In genomic region chr4:78569291-78569821, GRCh38 we compare ENCODE assay signal across 11 cellular contexts. TPM values are rescaled to one million over a fixed set of nuclear protein-coding genes. Genes with fewer than 3 reads are reported as not detected.
DNase-seq lines count a peak whose midpoint lies in the region; ATAC-seq, FAIRE-seq and TF ChIP-seq lines count a peak whose summit lies in the region.
"Had no signal": no experiment of that assay in that cellular context is flagged by ENCODE, and none has a peak within 500 bp of the region (broad histone marks: within the 10 kb centered on the region; RNA-seq: fewer than 3 reads in every experiment).

No MANE protein-coding gene starts in this region.

- no peak for TF ChIP-seq POLR2A in GM12892 (IDR thresholded peaks at IDR 0.05; ENCODE audit: low read depth, low read length)

- ATAC-seq in pancreas, result peak; percentile 70 to 90 (median 82)
- no peak for ATAC-seq in HG03432 (IDR thresholded peaks at IDR 0.05; ENCODE audit: unreplicated experiment)
- ATAC-seq: K562 had no signal

- DNase-seq in COLO829 (ENCODE audit: low spot score), result peak; percentile 36
- peak; percentile 66 to 88 for DNase-seq in SJSA1 (ENCODE audit: low read depth in 1 of 2, low spot score in 2 of 2)
- peak; percentile 64 to 84 for DNase-seq in foreskin fibroblast
- DNase-seq in pancreas, result peak in 2 of 6 donors; percentile 37 to 42
- no peak for DNase-seq in GM12892 (ENCODE audit: insufficient read length)
- no peak for DNase-seq in T-helper 9 cell
- DNase-seq in activated naive CD4-positive, alpha-beta T cell (lab: John Stamatoyannopoulos, UW), result no peak
- DNase-seq: activated T-cell treated with anti-CD3 and anti-CD28 coated beads for 4 hours had no signal

- no peak overlapping the region for H3K4me3 ChIP-seq in SJSA1
- H3K4me3 ChIP-seq in foreskin fibroblast (ENCODE audit: low read depth in 1 of 2, low read length in 2 of 2), result no peak overlapping the region
- no peak overlapping the region for H3K4me3 ChIP-seq in pancreas
- H3K4me3 ChIP-seq: K562, skin epidermis had no signal

- intact Hi-C loops in pancreas (cut with DNase I), result no loop called here

- H3K4me1 ChIP-seq in SJSA1 (replicated peaks) (peaks cover 56% of the 10 kb centered on the region), pancreas (peaks cover 0 to 17% (median 12%) of the 10 kb centered on the region in 3 donors)

- H3K27ac ChIP-seq in SJSA1, result peak overlapping the region; percentile 96
- peak overlapping the region; percentile 20 to 62 (median 60) for H3K27ac ChIP-seq in pancreas

- H3K27me3 ChIP-seq in SJSA1 (replicated peaks) (no peaks in the 10 kb centered on the region), pancreas (no peaks in the 10 kb centered on the region)

- H3K9me3 ChIP-seq in SJSA1 (replicated peaks), result no peaks in the 10 kb centered on the region
- no peaks in the 10 kb centered on the region for H3K9me3 ChIP-seq in pancreas

- peaks cover 15% of the 10 kb centered on the region for H3K36me3 ChIP-seq in SJSA1
- H3K36me3 ChIP-seq in pancreas, result no peaks in the 10 kb centered on the region

- FAIRE-seq in pancreas (lab: Jason Lieb, UNC) (peak; percentile 64), GM12892 (lab: Jason Lieb, UNC) (no peak)
- FAIRE-seq: K562 had no signal

- TF ChIP-seq CTCF in foreskin fibroblast (IDR thresholded peaks at IDR 0.05; ENCODE audit: low read depth, low read length) (no peak), pancreas (IDR thresholded peaks at IDR 0.05) (no peak)

- 26 to 27% methylated on average over 6 of the region's 6 CpGs for WGBS in pancreas, 2 donors

RNA-seq across cellular contexts. Expression of gene ANXA3, which starts 17.8 kb away (rescaled TPM):
- total RNA-seq in SJSA1 (2014; rRNA removed; shearing (Covaris generic)), result 87.5 and 125 TPM in 2 replicates
- 10 to 100 TPM; 18.7 to 53.3 (median 22.0) TPM for total RNA-seq in pancreas
- 10 to 100 TPM; 52.2 to 64.8 TPM for polyA plus RNA-seq in pancreas
- polyA plus RNA-seq in GM12892 (2012; ENCODE audit: missing spikeins), result 0.30 TPM

Comparison
In these comparisons a context has a peak if more than half of its experiments do, and no peak if none do; other contexts are left out.
1. DNase-seq: peak in COLO829 (single experiment), SJSA1 (2 of 2) and foreskin fibroblast (2 of 2); none in GM12892 (single experiment), T-helper 9 cell (single experiment) and activated naive CD4-positive, alpha-beta T cell (0 of 4).